In the genomic region with DNA sequence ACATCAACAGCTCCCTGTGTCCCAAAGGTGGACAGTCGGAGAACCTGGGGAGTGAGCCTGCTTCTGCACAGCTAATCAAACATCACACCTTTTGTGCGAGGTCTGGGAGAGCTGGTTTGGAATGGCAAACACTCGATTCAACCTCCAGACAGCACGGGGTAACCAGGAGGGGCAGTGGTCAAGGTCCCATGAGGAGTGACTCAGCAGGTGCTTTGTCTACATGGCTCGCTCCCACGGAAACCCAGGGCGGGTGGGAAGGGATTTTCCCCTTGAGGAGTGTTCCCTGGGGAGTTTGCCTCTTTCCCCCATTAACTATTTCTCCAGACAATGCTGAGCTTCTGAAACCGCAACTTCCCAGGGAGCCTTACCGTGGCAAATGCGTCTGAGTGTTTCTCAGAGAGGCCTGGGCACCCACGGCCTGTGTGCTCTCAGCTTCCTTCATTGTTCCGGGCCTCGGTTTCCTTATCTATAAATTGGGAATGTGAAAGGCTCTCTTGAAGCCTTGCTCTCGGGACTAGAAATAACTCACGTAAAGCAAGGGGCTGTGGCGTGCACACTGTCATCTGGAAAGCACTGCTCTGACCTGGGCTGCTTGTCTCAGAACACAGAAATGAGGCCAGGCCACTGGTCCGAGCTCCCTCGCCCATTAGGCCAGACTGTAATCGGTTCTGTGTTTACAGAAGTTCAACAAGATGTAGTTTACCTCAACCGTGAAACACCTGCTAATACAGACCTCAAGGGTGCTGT, we compare ENCODE assay signal across 12 cellular contexts. TPM values are rescaled to one million over a fixed set of nuclear protein-coding genes. Genes with fewer than 3 reads are reported as not detected.
A peak's percentile ranks its signal among the peaks of the same experiment; 100 is the strongest.
DNase-seq lines count a peak whose midpoint lies in the region; ATAC-seq lines count a peak whose summit lies in the region.
"Had no signal": no experiment of that assay in that cellular context is flagged by ENCODE, and none has a peak within 500 bp of the region (broad histone marks: within the 10 kb centered on the region; RNA-seq: fewer than 3 reads in every experiment).

No MANE protein-coding gene starts in this region.

- H3K79me1 ChIP-seq in trophoblast cell (ENCODE audit: low read length), result no peaks in the 10 kb centered on the region

- H3K4me1 Mint-ChIP-seq in dendritic cell treated with granulocyte-macrophage colony-stimulating factor and Interleukin-4, amounts not matched to agents 40 ng/mL and 50 ng/mL, for 4 days (ENCODE audit: low read depth), result peaks cover 33% of the 10 kb centered on the region

- H3K27me3 ChIP-seq in trophoblast cell (ENCODE audit: insufficient read depth, low read length), result no peaks in the 10 kb centered on the region

- peaks cover 16% of the 10 kb centered on the region for H3K9me3 ChIP-seq in trophoblast cell (ENCODE audit: insufficient read depth, low read depth, low read length)

- no peak overlapping the region for H2BK12ac ChIP-seq in trophoblast cell (ENCODE audit: low read length)

- H3K4ac ChIP-seq in trophoblast cell (ENCODE audit: low read depth, low read length), result no peak overlapping the region

- H3K4me3 ChIP-seq in trophoblast cell (ENCODE audit: low read depth, low read length), result peak overlapping the region; percentile 33

- no peak overlapping the region for H3K9ac ChIP-seq in trophoblast cell (ENCODE audit: low read length)

- WGBS in trophoblast cell (ENCODE audit: extremely low coverage, insufficient coverage, insufficient read length), result no CpG with 5 or more reads among the region's 20 CpGs

- no peak overlapping the region for H3K4me2 ChIP-seq in trophoblast cell (ENCODE audit: low read length)

- peaks cover 24% of the 10 kb centered on the region for H3K9me3 Mint-ChIP-seq in dendritic cell treated with granulocyte-macrophage colony-stimulating factor and Interleukin-4, amounts not matched to agents 40 ng/mL and 50 ng/mL, for 4 days

- no peak overlapping the region for H3K18ac ChIP-seq in trophoblast cell (ENCODE audit: low read length)

- no peak overlapping the region for H2AFZ ChIP-seq in trophoblast cell (ENCODE audit: insufficient read depth, low read length, poor library complexity)

- no peak overlapping the region for H3K4me3 Mint-ChIP-seq in dendritic cell treated with granulocyte-macrophage colony-stimulating factor and Interleukin-4, amounts not matched to agents 40 ng/mL and 50 ng/mL, for 4 days
- H3K4me3 Mint-ChIP-seq: stimulated activated naive CD8-positive, alpha-beta T cell treated with anti-CD3 and anti-CD28 coated beads, Interleukin-15, Interleukin-2, amounts not matched to agents 100 ng/mL and 50 ng/mL, for 24 hours; T-helper 2 cell treated with Interferon-gamma antibody and Interleukin-4, amounts not matched to agents 5 μg/mL and 100 μg/mL, for 36 hours had no signal

- peaks cover 7% of the 10 kb centered on the region for H3K27me3 Mint-ChIP-seq in dendritic cell treated with granulocyte-macrophage colony-stimulating factor and Interleukin-4, amounts not matched to agents 40 ng/mL and 50 ng/mL, for 4 days
- H3K27me3 Mint-ChIP-seq: stimulated activated naive CD8-positive, alpha-beta T cell treated with anti-CD3 and anti-CD28 coated beads, Interleukin-15, Interleukin-2, amounts not matched to agents 100 ng/mL and 50 ng/mL, for 24 hours had no signal

- no peaks in the 10 kb centered on the region for H3K4me1 ChIP-seq in trophoblast cell (ENCODE audit: control insufficient read depth in 1 of 2, insufficient read depth in 2 of 2, low read length in 2 of 2)

- H3K79me2 ChIP-seq in trophoblast cell (ENCODE audit: control insufficient read depth, insufficient read depth, low read length, poor library complexity), result no peaks in the 10 kb centered on the region

- H3K36me3 Mint-ChIP-seq in dendritic cell treated with granulocyte-macrophage colony-stimulating factor and Interleukin-4, amounts not matched to agents 40 ng/mL and 50 ng/mL, for 4 days (ENCODE audit: low read depth), result peaks cover 5% of the 10 kb centered on the region

- intact Hi-C loops in dendritic cell treated with granulocyte-macrophage colony-stimulating factor and Interleukin-4, amounts not matched to agents 40 ng/mL and 50 ng/mL, for 4 days (cut with micrococcal nuclease), result no loop called here

- no peak overlapping the region for H3K27ac ChIP-seq in trophoblast cell (ENCODE audit: low read depth, low read length)

- H3K27ac Mint-ChIP-seq in dendritic cell treated with granulocyte-macrophage colony-stimulating factor and Interleukin-4, amounts not matched to agents 40 ng/mL and 50 ng/mL, for 4 days, result peak overlapping the region; percentile 23
- H3K27ac Mint-ChIP-seq: stimulated activated naive CD8-positive, alpha-beta T cell treated with anti-CD3 and anti-CD28 coated beads, Interleukin-15, Interleukin-2, amounts not matched to agents 100 ng/mL and 50 ng/mL, for 24 hours; T-helper 2 cell treated with Interferon-gamma antibody and Interleukin-4, amounts not matched to agents 5 μg/mL and 100 μg/mL, for 36 hours had no signal

- no peak overlapping the region for H4K12ac ChIP-seq in trophoblast cell (ENCODE audit: low read depth, low read length)

- no peak overlapping the region for H3K23ac ChIP-seq in trophoblast cell (ENCODE audit: low read length)

- peak; percentile 60 for ATAC-seq in HG03432 (IDR thresholded peaks at IDR 0.05; ENCODE audit: unreplicated experiment)
- ATAC-seq in GM19328 (IDR thresholded peaks at IDR 0.05; ENCODE audit: unreplicated experiment), result no peak
- ATAC-seq: left ventricle myocardium superior had no signal

- H4K91ac ChIP-seq in trophoblast cell (ENCODE audit: low read depth, low read length), result no peak overlapping the region

- H4K8ac ChIP-seq in trophoblast cell (ENCODE audit: low read depth, low read length), result no peak overlapping the region

- no peak overlapping the region for H2AK5ac ChIP-seq in trophoblast cell (ENCODE audit: low read length)

- no peak overlapping the region for H3K14ac ChIP-seq in trophoblast cell (ENCODE audit: low read length)

- no peak overlapping the region for H2BK120ac ChIP-seq in trophoblast cell (ENCODE audit: insufficient read depth, low read length, poor library complexity)

- DNase-seq in DMS79 treated with DMSO at 0.1 percent for 48 hours (lab: John Stamatoyannopoulos, UW), result peak; percentile 74
- no peak for DNase-seq in trophoblast cell
- DNase-seq in stimulated activated CD4-positive, alpha-beta T cell treated with anti-CD3 and anti-CD28 coated beads, Interleukin-12 subunit alpha, Interleukin-12 subunit beta, amount 100 ng/mL, for 4 hours, result no peak
- no peak for DNase-seq in cerebellar nuclear complex (lab: John Stamatoyannopoulos, UW)
- DNase-seq: left ventricle myocardium superior; NCI-H1436 treated with DMSO at 0.1 percent for 48 hours; stimulated activated CD4-positive, alpha-beta T cell treated with anti-CD3 and anti-CD28 coated beads, Interleukin-2, amount 100 ng/mL, for 48 hours had no signal

- no peak overlapping the region for H2BK5ac ChIP-seq in trophoblast cell (ENCODE audit: low read depth, low read length, poor library complexity)

- peaks cover 0 to 3% of the 10 kb centered on the region in 2 experiments for H3K36me3 ChIP-seq in trophoblast cell (ENCODE audit: control insufficient read depth in 1 of 2, insufficient read depth in 2 of 2, low read length in 2 of 2)

RNA-seq across cellular contexts. Expression of a gene that starts 14.0 kb away (rescaled TPM):
- 43.9 and 45.1 TPM in 2 replicates for polyA plus RNA-seq in trophoblast cell (2013)

RNA-seq across cellular contexts. Expression of a gene that starts 42.7 kb away (rescaled TPM):
- 36.4 and 38.8 TPM in 2 replicates for polyA plus RNA-seq in trophoblast cell (2013)

RNA-seq across cellular contexts. Expression of a gene that starts 51.4 kb away (rescaled TPM):
- not detected in 2 replicates for polyA plus RNA-seq in trophoblast cell (2013)
